ENCODE assay signal across 20 cellular contexts in genomic region chr15:86608461-86608860, GRCh38.
A peak's percentile ranks its signal among the peaks of the same experiment; 100 is the strongest.
DNase-seq lines count a peak whose midpoint lies in the region; ATAC-seq and TF ChIP-seq lines count a peak whose summit lies in the region.
"Had no signal": no experiment of that assay in that cellular context is flagged by ENCODE, and none has a peak within 500 bp of the region (broad histone marks: within the 10 kb centered on the region; RNA-seq: fewer than 3 reads in every experiment).

No MANE protein-coding gene starts in this region.

- TF ChIP-seq CTCF in AG10803 (conservative IDR thresholded peaks at IDR 0.05; ENCODE audit: low read length): no peak

- no peak overlapping the region for H3K4me3 ChIP-seq in AG10803 (ENCODE audit: low read length)
- H3K4me3 ChIP-seq: pancreas had no signal

- ATAC-seq in GM21515 (IDR thresholded peaks at IDR 0.05; ENCODE audit: unreplicated experiment): no peak
- ATAC-seq: pancreas; stimulated activated naive CD8-positive, alpha-beta T cell treated with anti-CD3 and anti-CD28 coated beads, Interleukin-15, Interleukin-2, amounts not matched to agents 100 U/mL and 50 U/mL, for 24 hours had no signal

- peak; percentile 13 for DNase-seq in AG10803 (ENCODE audit: low read depth)
- DNase-seq in NCI-H1105 (lab: John Stamatoyannopoulos, UW): peak; percentile 45
- peak; percentile 32 for DNase-seq in amniotic epithelial cell (ENCODE audit: low read depth)
- peak; percentile 33 for DNase-seq in kidney tubule cell (ENCODE audit: low spot score)
- DNase-seq in T-helper 2 cell: no peak
- DNase-seq in DMS79 treated with DMSO at 0.1 percent for 48 hours (lab: John Stamatoyannopoulos, UW): no peak
- DNase-seq in NCI-H1417 treated with DMSO at 0.1 percent for 48 hours (lab: John Stamatoyannopoulos, UW): no peak
- DNase-seq: cerebellar nuclear complex; endodermal cell; H9; Karpas-422; naive B cell; NCI-H2029; NCI-H82; pancreas; RPMI8226; stimulated activated CD4-positive, alpha-beta T cell treated with anti-CD3 and anti-CD28 coated beads, Interleukin-12 subunit alpha, Interleukin-12 subunit beta, amount 100 ng/mL, for 4 hours; stimulated activated naive CD8-positive, alpha-beta T cell treated with anti-CD3 and anti-CD28 coated beads, Interleukin-15, Interleukin-2, amounts not matched to agents 100 U/mL and 50 U/mL, for 24 hours; WERI-Rb-1 had no signal

Comparison
In these comparisons a context has a peak if more than half of its experiments do, and no peak if none do; other contexts are left out.
1. DNase-seq: peak in AG10803 (single experiment), NCI-H1105 (single experiment), amniotic epithelial cell (single experiment) and kidney tubule cell (single experiment); none in T-helper 2 cell (0 of 5), DMS79 treated with DMSO at 0.1 percent for 48 hours (single experiment) and NCI-H1417 treated with DMSO at 0.1 percent for 48 hours (single experiment).